1 cellular context compared by ENCODE assay signal in the genomic region with DNA sequence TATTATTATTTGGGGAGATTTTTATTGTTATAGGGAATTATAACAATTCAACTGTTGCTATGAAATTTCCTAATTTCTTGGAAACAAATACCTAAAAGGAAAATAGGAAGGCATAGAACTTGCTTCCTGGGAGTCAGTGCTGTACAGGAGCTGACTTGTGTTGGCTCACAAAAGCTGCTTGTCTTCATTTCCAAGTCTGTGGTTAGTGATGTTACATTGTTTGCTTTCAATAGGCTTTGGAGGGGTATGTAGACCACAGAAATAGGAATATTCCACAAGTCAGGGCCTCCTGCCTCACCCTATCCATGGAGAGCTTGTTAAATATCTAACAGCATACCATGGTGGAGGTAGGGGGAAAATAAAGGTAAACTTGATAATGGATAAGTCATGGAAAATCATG.
TF ChIP-seq lines count a peak whose summit lies in the region.

No MANE protein-coding gene starts in this region.

TF ChIP-seq in WTC11, 78 proteins besides CTCF, POLR2A, EP300 and RAD21 (continued from another document):
- TF ChIP-seq, protein P1, sequence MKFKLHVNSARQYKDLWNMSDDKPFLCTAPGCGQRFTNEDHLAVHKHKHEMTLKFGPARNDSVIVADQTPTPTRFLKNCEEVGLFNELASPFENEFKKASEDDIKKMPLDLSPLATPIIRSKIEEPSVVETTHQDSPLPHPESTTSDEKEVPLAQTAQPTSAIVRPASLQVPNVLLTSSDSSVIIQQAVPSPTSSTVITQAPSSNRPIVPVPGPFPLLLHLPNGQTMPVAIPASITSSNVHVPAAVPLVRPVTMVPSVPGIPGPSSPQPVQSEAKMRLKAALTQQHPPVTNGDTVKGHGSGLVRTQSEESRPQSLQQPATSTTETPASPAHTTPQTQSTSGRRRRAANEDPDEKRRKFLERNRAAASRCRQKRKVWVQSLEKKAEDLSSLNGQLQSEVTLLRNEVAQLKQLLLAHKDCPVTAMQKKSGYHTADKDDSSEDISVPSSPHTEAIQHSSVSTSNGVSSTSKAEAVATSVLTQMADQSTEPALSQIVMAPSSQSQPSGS (CRISPR knock-in tag; IDR thresholded peaks at IDR 0.05; ENCODE audit: borderline replicate concordance, low read depth): no peak
- TF ChIP-seq PRRX2 (CRISPR knock-in tag; IDR thresholded peaks at IDR 0.05) (no peak), ETV6 (CRISPR knock-in tag; IDR thresholded peaks at IDR 0.05) (no peak)
TF ChIP-seq in WTC11: peak in this region for 0.
